Comparison of ENCODE assay signal across 14 cellular contexts in genomic region chr17:68459030-68459376, GRCh38. TPM values are rescaled to one million over a fixed set of nuclear protein-coding genes. Genes with fewer than 3 reads are reported as not detected.
DNase-seq lines count a peak whose midpoint lies in the region; ATAC-seq and TF ChIP-seq lines count a peak whose summit lies in the region.
"Had no signal": no experiment of that assay in that cellular context is flagged by ENCODE, and none has a peak within 500 bp of the region (broad histone marks: within the 10 kb centered on the region; RNA-seq: fewer than 3 reads in every experiment).

No MANE protein-coding gene starts in this region.

- DNase-seq in CD8-positive, alpha-beta T cell, result no peak
- DNase-seq in activated CD8-positive, alpha-beta T cell treated with anti-CD3 and anti-CD28 coated beads for 36 hours, result peak; percentile 51
- DNase-seq in D341Med (ENCODE audit: low spot score) (no peak), posterior cingulate gyrus (no peak), mucosa of gallbladder (ENCODE audit: low spot score) (no peak), omental fat pad (ENCODE audit: low spot score) (no peak)
- DNase-seq: activated CD4-positive, CD25-positive, alpha-beta regulatory T cell; endodermal cell; GM23248; transverse colon had no signal

- H3K9me3 Mint-ChIP-seq in CD8-positive, alpha-beta T cell, result no peaks in the 10 kb centered on the region
- H3K9me3 Mint-ChIP-seq in activated CD8-positive, alpha-beta T cell treated with anti-CD3 and anti-CD28 coated beads for 36 hours, result no peaks in the 10 kb centered on the region
- H3K9me3 Mint-ChIP-seq: endodermal cell had no signal

- H3K36me3 Mint-ChIP-seq in CD8-positive, alpha-beta T cell, result no peaks in the 10 kb centered on the region
- no peaks in the 10 kb centered on the region for H3K36me3 Mint-ChIP-seq in activated CD8-positive, alpha-beta T cell treated with anti-CD3 and anti-CD28 coated beads for 36 hours (ENCODE audit: low read depth)

- intact Hi-C loops in CD8-positive, alpha-beta T cell (cut with DNase I, micrococcal nuclease), result loop anchor here in 1 of 2 experiments (5.0 kb wide), 2 partner anchors 357 to 632 kb away; partner anchors contain the start of gene BPTF
- intact Hi-C loops in activated CD8-positive, alpha-beta T cell treated with anti-CD3 and anti-CD28 coated beads for 36 hours (cut with micrococcal nuclease), result no loop called here
- intact Hi-C loops in posterior cingulate gyrus (cut with DNase I), result loop anchor here (5.0 kb wide), 1 partner anchor 53 kb away; the partner anchor contains the start of gene PRKAR1A

- peaks cover 57% of the 10 kb centered on the region for H3K4me1 Mint-ChIP-seq in CD8-positive, alpha-beta T cell (ENCODE audit: low read depth)
- H3K4me1 Mint-ChIP-seq in activated CD8-positive, alpha-beta T cell treated with anti-CD3 and anti-CD28 coated beads for 36 hours (ENCODE audit: low read depth), result peaks cover 56% of the 10 kb centered on the region

- no peaks in the 10 kb centered on the region for H3K36me3 ChIP-seq in CD8-positive, alpha-beta T cell (ENCODE audit: insufficient read depth, low read length)
- H3K36me3 ChIP-seq: SJSA1, transverse colon had no signal

- H3K27me3 Mint-ChIP-seq in CD8-positive, alpha-beta T cell (ENCODE audit: low read depth), result no peaks in the 10 kb centered on the region
- H3K27me3 Mint-ChIP-seq in activated CD8-positive, alpha-beta T cell treated with anti-CD3 and anti-CD28 coated beads for 36 hours, result no peaks in the 10 kb centered on the region

- no peak for TF ChIP-seq CTCF in CD8-positive, alpha-beta T cell (IDR thresholded peaks at IDR 0.05)
- no peak for TF ChIP-seq CTCF in activated CD8-positive, alpha-beta T cell treated with anti-CD3 and anti-CD28 coated beads for 36 hours (IDR thresholded peaks at IDR 0.05)
- no peak for TF ChIP-seq CTCF in omental fat pad (IDR thresholded peaks at IDR 0.05)

- no peak overlapping the region for H3K27ac ChIP-seq in CD8-positive, alpha-beta T cell (ENCODE audit: low read depth, low read length)
- H3K27ac ChIP-seq: BLaER1 treated with 17β-estradiol and CSF1 and Interleukin-3, amounts not matched to agents 10 nM and 100 nM; SJSA1 had no signal

- POLR2A ChIA-PET in CD8-positive, alpha-beta T cell (lab: Charles Lee), result interaction anchor here (0.7 to 6.6 kb wide), 6 partner anchors 23 to 259 kb away, joined by 3 to 54 read pairs (median 9); partner anchors contain the start of genes AMZ2, ARSG and SLC16A6
- POLR2A ChIA-PET in activated CD8-positive, alpha-beta T cell treated with anti-CD3 and anti-CD28 coated beads for 36 hours (lab: Charles Lee), result interaction anchor here (0.8 to 4.4 kb wide), 5 partner anchors 18 to 211 kb away, joined by 3 to 31 read pairs (median 6); partner anchors contain the start of genes AMZ2, ARSG, PRKAR1A and SLC16A6

- CTCF ChIA-PET in CD8-positive, alpha-beta T cell (lab: Charles Lee), result interaction anchor here (0.7 to 19.9 kb wide), 12 partner anchors 9 to 401 kb away, joined by 3 to 215 read pairs (median 4); no protein-coding TSS in a partner anchor
- CTCF ChIA-PET in activated CD8-positive, alpha-beta T cell treated with anti-CD3 and anti-CD28 coated beads for 36 hours (lab: Charles Lee), result interaction anchor here (0.7 to 12.2 kb wide), 14 partner anchors 10 to 464 kb away, joined by 3 to 166 read pairs (median 4); no protein-coding TSS in a partner anchor

- H3K4me3 ChIP-seq in CD8-positive, alpha-beta T cell (ENCODE audit: low read depth, low read length), result no peak overlapping the region
- H3K4me3 ChIP-seq: SJSA1 had no signal

- H3K4me1 ChIP-seq in CD8-positive, alpha-beta T cell (ENCODE audit: insufficient read depth, low read length), result peaks cover 49% of the 10 kb centered on the region

- peak overlapping the region; percentile 19 for H3K27ac Mint-ChIP-seq in CD8-positive, alpha-beta T cell
- peak overlapping the region; percentile 66 for H3K27ac Mint-ChIP-seq in activated CD8-positive, alpha-beta T cell treated with anti-CD3 and anti-CD28 coated beads for 36 hours

- no peaks in the 10 kb centered on the region for H3K9me3 ChIP-seq in CD8-positive, alpha-beta T cell (ENCODE audit: low read length)
- H3K9me3 ChIP-seq: BLaER1 treated with 17β-estradiol and CSF1 and Interleukin-3, amounts not matched to agents 10 nM and 100 nM; SJSA1; transverse colon had no signal

- no peak overlapping the region for H3K4me3 Mint-ChIP-seq in CD8-positive, alpha-beta T cell
- no peak overlapping the region for H3K4me3 Mint-ChIP-seq in activated CD8-positive, alpha-beta T cell treated with anti-CD3 and anti-CD28 coated beads for 36 hours

- no peaks in the 10 kb centered on the region for H3K27me3 ChIP-seq in CD8-positive, alpha-beta T cell (ENCODE audit: insufficient read depth, low read length)
- H3K27me3 ChIP-seq: BLaER1 treated with 17β-estradiol and CSF1 and Interleukin-3, amounts not matched to agents 10 nM and 100 nM; transverse colon had no signal

- no peak for ATAC-seq in CD8-positive, alpha-beta T cell
- peak; percentile 27 for ATAC-seq in GM18519 (IDR thresholded peaks at IDR 0.05; ENCODE audit: low FRiP score, unreplicated experiment)
- peak; percentile 26 for ATAC-seq in HG02852 (IDR thresholded peaks at IDR 0.05; ENCODE audit: unreplicated experiment)
- no peak for ATAC-seq in activated CD8-positive, alpha-beta T cell treated with anti-CD3 and anti-CD28 coated beads for 36 hours
- no peak for ATAC-seq in omental fat pad (ENCODE audit: low FRiP score)

RNA-seq across cellular contexts. Expression of gene WIPI1, which starts 1.7 kb away (rescaled TPM):
- total RNA-seq in CD8-positive, alpha-beta T cell, result 1 to 10 TPM; 2.4 to 2.5 TPM
- 10 to 100 TPM; 11.3 to 13.1 TPM for total RNA-seq in activated CD8-positive, alpha-beta T cell treated with anti-CD3 and anti-CD28 coated beads for 36 hours
- 61.9 TPM for total RNA-seq in mucosa of gallbladder
- 100 to 1,000 TPM in 1 of 4 donors, 10 to 100 TPM in 3; 50.1 to 101 (median 60.2) TPM for total RNA-seq in omental fat pad

RNA-seq across cellular contexts. Expression of gene PRKAR1A, which starts 53.2 kb away (rescaled TPM):
- total RNA-seq in CD8-positive, alpha-beta T cell, result 10 to 100 TPM; 61.2 to 63.5 TPM
- total RNA-seq in activated CD8-positive, alpha-beta T cell treated with anti-CD3 and anti-CD28 coated beads for 36 hours, result 100 to 1,000 TPM; 157 to 168 TPM
- 258 TPM for total RNA-seq in mucosa of gallbladder
- 100 to 1,000 TPM; 352 to 561 (median 476) TPM for total RNA-seq in omental fat pad

Comparison
In these comparisons a context has a peak if more than half of its experiments do, and no peak if none do; other contexts are left out.
1. ATAC-seq: peak in GM18519 (single experiment) and HG02852 (single experiment); none in CD8-positive, alpha-beta T cell (single experiment), activated CD8-positive, alpha-beta T cell treated with anti-CD3 and anti-CD28 coated beads for 36 hours (single experiment) and omental fat pad (single experiment).